Comparison of ENCODE assay signal across 1 cellular context in genomic region chr10:17454181-17454800, GRCh38.
A peak's percentile ranks its signal among the peaks of the same experiment; 100 is the strongest.
TF ChIP-seq lines count a peak whose summit lies in the region.

ST8SIA6 (minus strand) TSS chr10:17454595; CDS start chr10:17454255, 340 bp downstream.

TF ChIP-seq in K562, 482 proteins besides CTCF, POLR2A, EP300 and RAD21 (continued from another document and continues in another):
- TF ChIP-seq NONO (IDR thresholded peaks at IDR 0.05; ENCODE audit: low read depth in 2 of 2, low read length in 1 of 2) (peak; percentile 14 to 29; a peak in 2 of 4 replicates), GATAD2B (IDR thresholded peaks at IDR 0.05; ENCODE audit: borderline replicate concordance) (0 out of 2 replicates have a peak, but pooled peaks have one; percentile 48), KAT7 (CRISPR knock-in tag; IDR thresholded peaks at IDR 0.05; ENCODE audit: borderline replicate concordance) (peak; percentile 86; the same call in 1 of the 2 replicates), HDAC8 (tag; IDR thresholded peaks at IDR 0.05) (no peak), ZNF584 (CRISPR knock-in tag; IDR thresholded peaks at IDR 0.05; ENCODE audit: low read depth) (0 out of 2 replicates have a peak, but pooled peaks have one; percentile 33), ZNF318 (IDR thresholded peaks at IDR 0.05; ENCODE audit: borderline replicate concordance in 1 of 2, low read depth in 1 of 2) (no peak), UBTF (IDR thresholded peaks at IDR 0.05; ENCODE audit: borderline replicate concordance in 1 of 2, low read depth in 2 of 2, low read length in 2 of 2) (peak; percentile 96 to 98), ZKSCAN3 (CRISPR knock-in tag; IDR thresholded peaks at IDR 0.05) (no peak), ZNF431 (CRISPR knock-in tag; IDR thresholded peaks at IDR 0.05) (no peak), HINFP (tag; conservative IDR thresholded peaks at IDR 0.05; ENCODE audit: low read depth) (no peak), NR2F6 (CRISPR knock-in tag; IDR thresholded peaks at IDR 0.05) (no peak), ADNP (tag; IDR thresholded peaks at IDR 0.05) (no peak), SAFB (IDR thresholded peaks at IDR 0.05; ENCODE audit: borderline replicate concordance, low read depth, low read length) (peak; percentile 55; the same call in 1 of the 2 replicates), TCF7 (IDR thresholded peaks at IDR 0.05; ENCODE audit: borderline replicate concordance) (peak; percentile 45; the same call in 1 of the 2 replicates), KDM1A (IDR thresholded peaks at IDR 0.05) (0 out of 4 replicates have a peak, but pooled peaks of 1 of the 2 experiments have one; percentile 0), NFIC (IDR thresholded peaks at IDR 0.05) (no peak), ATF7 (IDR thresholded peaks at IDR 0.05) (0 out of 2 replicates have a peak, but pooled peaks have one; percentile 6), GTF2F1 (IDR thresholded peaks at IDR 0.05; ENCODE audit: low read depth, low read length) (no peak), XRCC4 (IDR thresholded peaks at IDR 0.05; ENCODE audit: extremely low read depth, insufficient read depth, insufficient read length) (no peak), KHSRP (IDR thresholded peaks at IDR 0.05) (no peak), ZNF24 (IDR thresholded peaks at IDR 0.05) (0 out of 2 replicates have a peak, but pooled peaks have one; percentile 15), E2F8 (IDR thresholded peaks at IDR 0.05; ENCODE audit: low read depth, partially characterized antibody) (no peak), SETDB1 (IDR thresholded peaks at IDR 0.05; ENCODE audit: low read length) (no peak), NELFE (IDR thresholded peaks at IDR 0.05; ENCODE audit: insufficient read depth, insufficient read length) (no peak), PPARD (CRISPR knock-in tag; IDR thresholded peaks at IDR 0.05) (no peak), PHF20 (IDR thresholded peaks at IDR 0.05; ENCODE audit: partially characterized antibody) (no peak), ZNF224 (CRISPR knock-in tag; IDR thresholded peaks at IDR 0.05) (no peak), PHF21A (IDR thresholded peaks at IDR 0.05; ENCODE audit: borderline replicate concordance, low read depth) (no peak), ZNF395 (CRISPR knock-in tag; IDR thresholded peaks at IDR 0.05) (peak; percentile 43; the same call in 1 of the 2 replicates), NFE2L1 (tag; IDR thresholded peaks at IDR 0.05; ENCODE audit: borderline replicate concordance, low read depth) (no peak), ZNF639 (CRISPR knock-in tag; conservative IDR thresholded peaks at IDR 0.05 in 1 of 2, IDR thresholded peaks at IDR 0.05 in 1 of 2) (peak in 1 of 2 experiments; percentile 38; a peak in 1 of 4 replicates), SRSF3 (IDR thresholded peaks at IDR 0.05; ENCODE audit: insufficient read depth, low read length) (no peak), PTTG1 (tag; IDR thresholded peaks at IDR 0.05; ENCODE audit: low read depth) (no peak), ZC3H4 (CRISPR knock-in tag; IDR thresholded peaks at IDR 0.05; ENCODE audit: borderline replicate concordance) (no peak), PML (IDR thresholded peaks at IDR 0.05; ENCODE audit: low read length) (no peak), ZNF324 (CRISPR knock-in tag; IDR thresholded peaks at IDR 0.05) (no peak), TFAM (CRISPR knock-in tag; conservative IDR thresholded peaks at IDR 0.05) (no peak), ETS1 (conservative IDR thresholded peaks at IDR 0.05; ENCODE audit: control insufficient read depth, low read depth, low read length) (no peak), HDAC1 (IDR thresholded peaks at IDR 0.05) (0 out of 4 replicates have a peak, but pooled peaks of 1 of the 2 experiments have one; percentile 31), CXXC5 (CRISPR knock-in tag; IDR thresholded peaks at IDR 0.05) (peak; percentile 65), BCL6 (CRISPR knock-in tag; IDR thresholded peaks at IDR 0.05) (no peak), ZBTB7A (IDR thresholded peaks at IDR 0.05; ENCODE audit: borderline replicate concordance, control insufficient read depth, low read depth, low read length) (peak; percentile 71; the same call in 1 of the 2 replicates), BACH1 (tag; IDR thresholded peaks at IDR 0.05) (no peak), CHD4 (IDR thresholded peaks at IDR 0.05; ENCODE audit: insufficient read depth, insufficient replicate concordance, low read depth, low read length, poor library complexity, severe bottlenecking) (no peak), ZBED1 (IDR thresholded peaks at IDR 0.05) (no peak), ATF4 (CRISPR knock-in tag; IDR thresholded peaks at IDR 0.05) (no peak)
